28 cellular contexts compared by ENCODE assay signal in the genomic region with DNA sequence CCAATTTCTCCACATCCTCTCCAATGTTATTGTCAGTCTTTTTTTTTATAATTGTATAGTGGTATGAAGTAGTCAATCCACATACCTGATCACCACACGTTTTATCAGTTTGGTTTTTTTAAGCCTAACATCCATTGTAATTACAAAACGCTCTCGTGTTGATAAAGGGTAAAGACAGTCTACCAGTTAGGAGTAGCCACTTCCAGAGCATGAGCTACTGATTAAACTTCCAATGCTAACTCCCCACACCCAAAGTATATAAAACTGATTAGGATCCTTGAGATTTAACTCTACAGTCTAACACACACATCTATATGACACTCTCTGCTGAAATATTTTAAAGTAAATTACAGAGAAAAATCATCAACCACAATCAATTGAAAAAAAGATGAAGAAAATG.
"Had no signal": no experiment of that assay in that cellular context is flagged by ENCODE, and none has a peak within 500 bp of the region (broad histone marks: within the 10 kb centered on the region; RNA-seq: fewer than 3 reads in every experiment).

No MANE protein-coding gene starts in this region.

- H3K4me1 ChIP-seq: neural progenitor cell, parathyroid adenoma, psoas muscle, spleen, testis, uterus had no signal

- H3K27ac ChIP-seq: neural progenitor cell, ovary, parathyroid adenoma, psoas muscle, skin epidermis, spleen, suprapubic skin, testis, tibial artery, upper lobe of right lung, uterus had no signal

- H3K9me3 ChIP-seq: ovary, psoas muscle, suprapubic skin, testis, tibial artery, transverse colon, upper lobe of right lung, uterus had no signal

- H3K27me3 ChIP-seq: neural progenitor cell, ovary, spleen, suprapubic skin, testis, tibial artery, transverse colon, upper lobe of right lung, uterus had no signal

- DNase-seq: natural killer cell; occipital lobe; ovary; posterior cingulate gyrus; psoas muscle; right cardiac atrium; spleen; stimulated activated CD4-positive, alpha-beta T cell treated with anti-CD3 and anti-CD28 coated beads, Interleukin-12 subunit alpha, Interleukin-12 subunit beta, amount 100 ng/mL, for 4 hours; stimulated activated CD4-positive, alpha-beta T cell treated with anti-CD3 and anti-CD28 coated beads, Interleukin-1b, Interleukin-23, amount 100 ng/mL, for 48 hours; stimulated activated CD4-positive, alpha-beta T cell treated with anti-CD3 and anti-CD28 coated beads, Interleukin-4, amount 100 ng/mL, for 1 hour; stimulated activated CD4-positive, alpha-beta T cell treated with anti-CD3 and anti-CD28 coated beads, Interleukin-4, amount 100 ng/mL, for 4 hours; stimulated activated CD8-positive, alpha-beta memory T cell treated with anti-CD3 and anti-CD28 coated beads, Interleukin-4, amount 100 ng/mL, for 48 hours; stimulated activated naive CD4-positive, alpha-beta T cell; stimulated activated naive CD8-positive, alpha-beta T cell treated with anti-CD3 and anti-CD28 coated beads, Interleukin-15, amount 100 ng/mL, for 72 hours; stimulated activated naive CD8-positive, alpha-beta T cell treated with anti-CD3 and anti-CD28 coated beads, Interleukin-15, Interleukin-2, amounts not matched to agents 100 U/mL and 50 U/mL, for 24 hours; substantia nigra; testis; tibial artery; transverse colon; upper lobe of right lung; uterus had no signal

- ATAC-seq: natural killer cell; psoas muscle; sciatic nerve; stimulated activated memory B cell treated with anti-CD40 and anti-IgM and Interleukin-4, amounts not matched to agents 10 μg/mL and 1 μg/mL and 100 μg/mL, for 72 hours; stimulated activated naive CD8-positive, alpha-beta T cell treated with anti-CD3 and anti-CD28 coated beads, Interleukin-15, amount 100 ng/mL, for 72 hours; stimulated activated naive CD8-positive, alpha-beta T cell treated with anti-CD3 and anti-CD28 coated beads, Interleukin-15, Interleukin-2, amounts not matched to agents 100 U/mL and 50 U/mL, for 24 hours; upper lobe of right lung had no signal

- H3K36me3 ChIP-seq: neural progenitor cell, ovary, spleen, suprapubic skin, tibial artery, transverse colon, upper lobe of right lung, uterus had no signal

- H3K4me3 ChIP-seq: neural progenitor cell, ovary, psoas muscle, skin epidermis, smooth muscle cell, spleen, suprapubic skin, testis, tibial artery, transverse colon, upper lobe of right lung, uterus had no signal
